ENCODE assay signal across 21 cellular contexts in genomic region chr7:147708871-147709270, GRCh38.
DNase-seq lines count a peak whose midpoint lies in the region; ATAC-seq and TF ChIP-seq lines count a peak whose summit lies in the region.
"Had no signal": no experiment of that assay in that cellular context is flagged by ENCODE, and none has a peak within 500 bp of the region (broad histone marks: within the 10 kb centered on the region; RNA-seq: fewer than 3 reads in every experiment).

No MANE protein-coding gene starts in this region.

- H3K4me3 Mint-ChIP-seq in nephron (no peak overlapping the region), T-helper 17 cell (no peak overlapping the region)
- H3K4me3 Mint-ChIP-seq: B cell; CD14-positive monocyte; CD4-positive, alpha-beta memory T cell; CD4-positive, CD25-positive, alpha-beta regulatory T cell; CD8-positive, alpha-beta memory T cell had no signal

- no peak for ATAC-seq in T-helper 17 cell
- ATAC-seq: A549, GM12878 had no signal

- peaks cover 40% of the 10 kb centered on the region for H3K9me3 Mint-ChIP-seq in nephron

- H3K9me3 ChIP-seq in T-helper 17 cell (ENCODE audit: control insufficient read depth, low read length, poor library complexity, severe bottlenecking) = no peaks in the 10 kb centered on the region

- DNase-seq in NCI-H2171 treated with DMSO at 0.1 percent for 48 hours (lab: John Stamatoyannopoulos, UW) (peak; percentile 43), NCI-H2171 (lab: John Stamatoyannopoulos, UW) (no peak), SK-N-DZ (ENCODE audit: low spot score) (peak; percentile 9), T-helper 17 cell (no peak), DMS153 treated with DMSO at 0.1 percent for 48 hours (lab: John Stamatoyannopoulos, UW; ENCODE audit: unreplicated experiment) (no peak)
- no peak for DNase-seq in stimulated activated CD8-positive, alpha-beta memory T cell treated with anti-CD3 and anti-CD28 coated beads, Interleukin-4, amount 100 ng/mL, for 48 hours
- DNase-seq: AML-193; C1 segment of cervical spinal cord; CD4-positive, alpha-beta memory T cell; CD4-positive, CD25-positive, alpha-beta regulatory T cell; CD8-positive, alpha-beta memory T cell; COR-L47; DMS 273 treated with DMSO at 0.1 percent for 48 hours; DMS153; DMS79 treated with DMSO at 0.1 percent for 48 hours; GDM1 had no signal

- peaks cover 8% of the 10 kb centered on the region for H3K27me3 Mint-ChIP-seq in nephron (ENCODE audit: low read depth)
- H3K27me3 Mint-ChIP-seq in T-helper 17 cell = no peaks in the 10 kb centered on the region
- H3K27me3 Mint-ChIP-seq: B cell; CD4-positive, alpha-beta memory T cell; CD4-positive, CD25-positive, alpha-beta regulatory T cell; CD8-positive, alpha-beta memory T cell had no signal

- H3K27ac Mint-ChIP-seq in nephron (peak overlapping the region in 2 of 3 experiments; percentile 15 to 26), T-helper 17 cell (no peak overlapping the region)
- H3K27ac Mint-ChIP-seq: B cell; CD4-positive, alpha-beta memory T cell; CD8-positive, alpha-beta memory T cell had no signal

- H3K4me1 Mint-ChIP-seq in nephron (peaks cover 28% of the 10 kb centered on the region), T-helper 17 cell (no peaks in the 10 kb centered on the region)
- H3K4me1 Mint-ChIP-seq: B cell; CD14-positive monocyte; CD4-positive, alpha-beta memory T cell; CD4-positive, CD25-positive, alpha-beta regulatory T cell; CD8-positive, alpha-beta memory T cell had no signal

- no peak for TF ChIP-seq CTCF in nephron (IDR thresholded peaks at IDR 0.05; ENCODE audit: unreplicated experiment in 3 of 3)

- H3K36me3 Mint-ChIP-seq in nephron (ENCODE audit: low read depth) (no peaks in the 10 kb centered on the region), T-helper 17 cell (ENCODE audit: low read depth) (no peaks in the 10 kb centered on the region)
- H3K36me3 Mint-ChIP-seq: CD14-positive monocyte; CD4-positive, alpha-beta memory T cell; CD4-positive, CD25-positive, alpha-beta regulatory T cell; CD8-positive, alpha-beta memory T cell had no signal

Comparison
In these comparisons a context has a peak if more than half of its experiments do, and no peak if none do; other contexts are left out.
1. DNase-seq: peak in NCI-H2171 treated with DMSO at 0.1 percent for 48 hours (single experiment) and SK-N-DZ (single experiment); none in NCI-H2171 (single experiment), T-helper 17 cell (0 of 3), DMS153 treated with DMSO at 0.1 percent for 48 hours (single experiment) and stimulated activated CD8-positive, alpha-beta memory T cell treated with anti-CD3 and anti-CD28 coated beads, Interleukin-4, amount 100 ng/mL, for 48 hours (single experiment).